In genomic region chr2:177348735-177349693, GRCh38 we compare ENCODE assay signal across 1 cellular context.
TF ChIP-seq lines count a peak whose summit lies in the region.

No MANE protein-coding gene starts in this region.

TF ChIP-seq in HepG2, 621 proteins besides CTCF, POLR2A, EP300 and RAD21 (continued from another document and continues in another):
- TF ChIP-seq PPARG (CRISPR knock-in tag; conservative IDR thresholded peaks at IDR 0.05) (no peak), CCDC6 (CRISPR knock-in tag; IDR thresholded peaks at IDR 0.05) (no peak), SIX4 (CRISPR knock-in tag; IDR thresholded peaks at IDR 0.05) (no peak), FOXA3 (CRISPR knock-in tag; IDR thresholded peaks at IDR 0.05) (peak; percentile 32; the same call in 1 of the 2 replicates), BRD4 (CRISPR knock-in tag; IDR thresholded peaks at IDR 0.05) (no peak), RNF2 (conservative IDR thresholded peaks at IDR 0.05; ENCODE audit: low read depth) (no peak), ZNF143 (CRISPR knock-in tag; IDR thresholded peaks at IDR 0.05) (no peak), ZBTB38 (CRISPR knock-in tag; IDR thresholded peaks at IDR 0.05) (no peak), ZNF761 (CRISPR knock-in tag; conservative IDR thresholded peaks at IDR 0.05) (no peak), NR2F6 (IDR thresholded peaks at IDR 0.05) (no peak), NR2F6 (CRISPR knock-in tag; IDR thresholded peaks at IDR 0.05) (peak; percentile 43; the same call in 1 of the 2 replicates), MYC (CRISPR knock-in tag; IDR thresholded peaks at IDR 0.05; ENCODE audit: borderline replicate concordance) (no peak), ZNF451 (CRISPR knock-in tag; IDR thresholded peaks at IDR 0.05) (no peak), ZNF670 (CRISPR knock-in tag; IDR thresholded peaks at IDR 0.05; ENCODE audit: borderline replicate concordance) (no peak), CBFB (CRISPR knock-in tag; IDR thresholded peaks at IDR 0.05) (no peak), TAF1 (CRISPR knock-in tag; IDR thresholded peaks at IDR 0.05) (no peak), HNF1B (CRISPR knock-in tag; IDR thresholded peaks at IDR 0.05) (0 out of 2 replicates have a peak, but pooled peaks have one; percentile 15), POLR2AphosphoS2 (IDR thresholded peaks at IDR 0.05; ENCODE audit: low read depth, low read length) (no peak), KMT2B (CRISPR knock-in tag; IDR thresholded peaks at IDR 0.05) (no peak), POLR2AphosphoS5 (IDR thresholded peaks at IDR 0.05; ENCODE audit: low read depth, low read length) (no peak), PTBP1 (IDR thresholded peaks at IDR 0.05; ENCODE audit: low read depth, low read length, poor library complexity, severe bottlenecking) (no peak), ZNF44 (CRISPR knock-in tag; IDR thresholded peaks at IDR 0.05) (no peak), ZBTB14 (CRISPR knock-in tag; IDR thresholded peaks at IDR 0.05) (no peak), ZFP90 (CRISPR knock-in tag; IDR thresholded peaks at IDR 0.05; ENCODE audit: borderline replicate concordance) (no peak), HNRNPK (IDR thresholded peaks at IDR 0.05; ENCODE audit: low read depth, low read length, poor library complexity, severe bottlenecking) (no peak), HHEX (CRISPR knock-in tag; IDR thresholded peaks at IDR 0.05) (no peak), ZBTB34 (CRISPR knock-in tag; IDR thresholded peaks at IDR 0.05) (no peak), PRDM10 (CRISPR knock-in tag; IDR thresholded peaks at IDR 0.05; ENCODE audit: low read depth) (no peak), HINFP (CRISPR knock-in tag; IDR thresholded peaks at IDR 0.05; ENCODE audit: low read depth) (no peak), BCL3 (CRISPR knock-in tag; IDR thresholded peaks at IDR 0.05) (no peak), SPEN (CRISPR knock-in tag; IDR thresholded peaks at IDR 0.05; ENCODE audit: low read depth) (no peak), ZBTB10 (CRISPR knock-in tag; IDR thresholded peaks at IDR 0.05; ENCODE audit: borderline replicate concordance) (0 out of 2 replicates have a peak, but pooled peaks have one; percentile 45), ZNF350 (CRISPR knock-in tag; IDR thresholded peaks at IDR 0.05; ENCODE audit: borderline replicate concordance, low read depth) (no peak), NONO (IDR thresholded peaks at IDR 0.05) (no peak), NONO (CRISPR knock-in tag; conservative IDR thresholded peaks at IDR 0.05) (no peak), KLF9 (CRISPR knock-in tag; IDR thresholded peaks at IDR 0.05; ENCODE audit: low read depth) (no peak), ZBTB40 (IDR thresholded peaks at IDR 0.05) (no peak), ZBTB40 (CRISPR knock-in tag; IDR thresholded peaks at IDR 0.05) (no peak), TOE1 (CRISPR knock-in tag; IDR thresholded peaks at IDR 0.05) (no peak), DMAP1 (CRISPR knock-in tag; IDR thresholded peaks at IDR 0.05) (no peak), TMF1 (CRISPR knock-in tag; IDR thresholded peaks at IDR 0.05; ENCODE audit: low read depth) (no peak), ZNF12 (CRISPR knock-in tag; IDR thresholded peaks at IDR 0.05) (no peak)
